In genomic region chr19:50581795-50582660, GRCh38 we compare ENCODE assay signal across 2 cellular contexts. TPM values are rescaled to one million over a fixed set of nuclear protein-coding genes. Genes with fewer than 3 reads are reported as not detected.
"Had no signal": no experiment of that assay in that cellular context is flagged by ENCODE, and none has a peak within 500 bp of the region (broad histone marks: within the 10 kb centered on the region; RNA-seq: fewer than 3 reads in every experiment).

No MANE protein-coding gene starts in this region.

RNA-seq across cellular contexts. Expression of gene LRRC4B, which starts 13.8 kb away (rescaled TPM):
- total RNA-seq: HT-29, IMR-90 had no signal

RNA-seq across cellular contexts. Expression of gene SYT3, which starts 57.7 kb away (rescaled TPM):
- total RNA-seq: HT-29, IMR-90 had no signal
